1 cellular context compared by ENCODE assay signal in the genomic region with DNA sequence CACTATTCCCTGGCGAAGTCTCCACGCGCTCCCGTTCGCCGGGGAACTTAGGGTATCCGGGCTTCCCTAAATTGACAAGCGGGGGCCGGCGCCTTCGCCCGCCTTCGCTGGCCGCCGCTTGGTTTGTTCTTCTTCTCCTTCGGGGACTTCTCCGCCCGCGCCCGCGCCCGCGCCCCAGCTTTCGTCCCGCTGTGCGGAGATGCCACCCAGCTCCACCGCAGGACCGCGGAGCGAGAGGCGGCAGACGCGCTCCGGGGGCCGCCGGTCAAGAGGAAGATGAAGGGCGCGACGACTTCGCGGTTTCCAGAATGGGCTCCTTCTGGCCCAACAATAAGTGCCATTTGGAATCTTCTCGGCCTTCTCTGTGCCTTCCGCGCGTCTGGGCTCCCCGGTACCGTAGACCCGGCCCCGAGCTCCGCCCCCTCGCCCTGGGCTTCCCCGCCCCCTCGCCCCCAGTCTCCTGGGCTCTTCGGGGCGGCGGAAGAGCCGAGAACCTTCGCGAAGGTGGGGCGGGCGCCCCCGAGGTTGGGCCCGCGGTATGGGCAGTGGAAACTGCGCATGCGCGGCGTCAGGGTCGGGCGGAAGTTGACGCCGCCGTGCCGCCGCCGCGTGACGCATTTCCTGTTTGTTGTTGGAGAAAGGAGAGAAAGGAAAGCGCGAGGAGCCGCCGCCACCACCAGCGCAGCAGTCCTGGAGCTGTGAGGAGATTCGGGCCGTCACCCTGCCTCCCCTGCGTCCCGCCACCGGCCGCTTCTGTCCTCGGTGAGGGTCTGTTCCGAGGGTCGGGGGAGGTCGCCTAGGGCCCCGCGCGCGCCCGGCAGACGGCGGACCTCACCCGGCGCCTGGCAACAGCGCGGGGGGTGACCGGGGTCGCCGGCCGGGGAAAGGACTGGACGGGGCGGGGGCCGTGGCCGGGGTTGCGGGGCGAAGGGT.
A peak's percentile ranks its signal among the peaks of the same experiment; 100 is the strongest.
TF ChIP-seq lines count a peak whose summit lies in the region.

A gene (plus strand): TSS at position 622 of the 933 bp plus-strand sequence. CDS start 21,569 bp downstream, outside the sequence.

TF ChIP-seq in K562, 482 proteins besides CTCF, POLR2A, EP300 and RAD21 (continued from another document and continues in another):
- no peak for TF ChIP-seq ZNF311 (CRISPR knock-in tag; IDR thresholded peaks at IDR 0.05)
- TF ChIP-seq, protein P1, sequence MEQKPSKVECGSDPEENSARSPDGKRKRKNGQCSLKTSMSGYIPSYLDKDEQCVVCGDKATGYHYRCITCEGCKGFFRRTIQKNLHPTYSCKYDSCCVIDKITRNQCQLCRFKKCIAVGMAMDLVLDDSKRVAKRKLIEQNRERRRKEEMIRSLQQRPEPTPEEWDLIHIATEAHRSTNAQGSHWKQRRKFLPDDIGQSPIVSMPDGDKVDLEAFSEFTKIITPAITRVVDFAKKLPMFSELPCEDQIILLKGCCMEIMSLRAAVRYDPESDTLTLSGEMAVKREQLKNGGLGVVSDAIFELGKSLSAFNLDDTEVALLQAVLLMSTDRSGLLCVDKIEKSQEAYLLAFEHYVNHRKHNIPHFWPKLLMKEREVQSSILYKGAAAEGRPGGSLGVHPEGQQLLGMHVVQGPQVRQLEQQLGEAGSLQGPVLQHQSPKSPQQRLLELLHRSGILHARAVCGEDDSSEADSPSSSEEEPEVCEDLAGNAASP (IDR thresholded peaks at IDR 0.05) = no peak
- TF ChIP-seq TAF1 (IDR thresholded peaks at IDR 0.05; ENCODE audit: control insufficient read depth, extremely low read depth, insufficient read depth, low read length, severe bottlenecking) = peak; percentile 77
- TF ChIP-seq SRSF1 (IDR thresholded peaks at IDR 0.05; ENCODE audit: low read depth, low read length) = no peak
- no peak for TF ChIP-seq PTTG1 (tag; IDR thresholded peaks at IDR 0.05; ENCODE audit: low read depth)
- TF ChIP-seq, protein P2, sequence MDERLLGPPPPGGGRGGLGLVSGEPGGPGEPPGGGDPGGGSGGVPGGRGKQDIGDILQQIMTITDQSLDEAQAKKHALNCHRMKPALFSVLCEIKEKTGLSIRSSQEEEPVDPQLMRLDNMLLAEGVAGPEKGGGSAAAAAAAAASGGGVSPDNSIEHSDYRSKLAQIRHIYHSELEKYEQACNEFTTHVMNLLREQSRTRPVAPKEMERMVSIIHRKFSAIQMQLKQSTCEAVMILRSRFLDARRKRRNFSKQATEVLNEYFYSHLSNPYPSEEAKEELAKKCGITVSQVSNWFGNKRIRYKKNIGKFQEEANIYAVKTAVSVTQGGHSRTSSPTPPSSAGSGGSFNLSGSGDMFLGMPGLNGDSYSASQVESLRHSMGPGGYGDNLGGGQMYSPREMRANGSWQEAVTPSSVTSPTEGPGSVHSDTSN (CRISPR knock-in tag; IDR thresholded peaks at IDR 0.05; ENCODE audit: low read depth) = no peak
- TF ChIP-seq, protein P2 (tag; conservative IDR thresholded peaks at IDR 0.05; ENCODE audit: low read depth) = no peak
- TF ChIP-seq ZNF121 (CRISPR knock-in tag; conservative IDR thresholded peaks at IDR 0.05) = no peak
- TF ChIP-seq MAZ (CRISPR knock-in tag; conservative IDR thresholded peaks at IDR 0.05 in 1 of 2, IDR thresholded peaks at IDR 0.05 in 1 of 2) = peak; percentile 75 to 86
- TF ChIP-seq FUS (optimal IDR thresholded peaks at IDR 0.05; ENCODE audit: low read depth, low read length) = peak; percentile 14
- TF ChIP-seq, protein P3, sequence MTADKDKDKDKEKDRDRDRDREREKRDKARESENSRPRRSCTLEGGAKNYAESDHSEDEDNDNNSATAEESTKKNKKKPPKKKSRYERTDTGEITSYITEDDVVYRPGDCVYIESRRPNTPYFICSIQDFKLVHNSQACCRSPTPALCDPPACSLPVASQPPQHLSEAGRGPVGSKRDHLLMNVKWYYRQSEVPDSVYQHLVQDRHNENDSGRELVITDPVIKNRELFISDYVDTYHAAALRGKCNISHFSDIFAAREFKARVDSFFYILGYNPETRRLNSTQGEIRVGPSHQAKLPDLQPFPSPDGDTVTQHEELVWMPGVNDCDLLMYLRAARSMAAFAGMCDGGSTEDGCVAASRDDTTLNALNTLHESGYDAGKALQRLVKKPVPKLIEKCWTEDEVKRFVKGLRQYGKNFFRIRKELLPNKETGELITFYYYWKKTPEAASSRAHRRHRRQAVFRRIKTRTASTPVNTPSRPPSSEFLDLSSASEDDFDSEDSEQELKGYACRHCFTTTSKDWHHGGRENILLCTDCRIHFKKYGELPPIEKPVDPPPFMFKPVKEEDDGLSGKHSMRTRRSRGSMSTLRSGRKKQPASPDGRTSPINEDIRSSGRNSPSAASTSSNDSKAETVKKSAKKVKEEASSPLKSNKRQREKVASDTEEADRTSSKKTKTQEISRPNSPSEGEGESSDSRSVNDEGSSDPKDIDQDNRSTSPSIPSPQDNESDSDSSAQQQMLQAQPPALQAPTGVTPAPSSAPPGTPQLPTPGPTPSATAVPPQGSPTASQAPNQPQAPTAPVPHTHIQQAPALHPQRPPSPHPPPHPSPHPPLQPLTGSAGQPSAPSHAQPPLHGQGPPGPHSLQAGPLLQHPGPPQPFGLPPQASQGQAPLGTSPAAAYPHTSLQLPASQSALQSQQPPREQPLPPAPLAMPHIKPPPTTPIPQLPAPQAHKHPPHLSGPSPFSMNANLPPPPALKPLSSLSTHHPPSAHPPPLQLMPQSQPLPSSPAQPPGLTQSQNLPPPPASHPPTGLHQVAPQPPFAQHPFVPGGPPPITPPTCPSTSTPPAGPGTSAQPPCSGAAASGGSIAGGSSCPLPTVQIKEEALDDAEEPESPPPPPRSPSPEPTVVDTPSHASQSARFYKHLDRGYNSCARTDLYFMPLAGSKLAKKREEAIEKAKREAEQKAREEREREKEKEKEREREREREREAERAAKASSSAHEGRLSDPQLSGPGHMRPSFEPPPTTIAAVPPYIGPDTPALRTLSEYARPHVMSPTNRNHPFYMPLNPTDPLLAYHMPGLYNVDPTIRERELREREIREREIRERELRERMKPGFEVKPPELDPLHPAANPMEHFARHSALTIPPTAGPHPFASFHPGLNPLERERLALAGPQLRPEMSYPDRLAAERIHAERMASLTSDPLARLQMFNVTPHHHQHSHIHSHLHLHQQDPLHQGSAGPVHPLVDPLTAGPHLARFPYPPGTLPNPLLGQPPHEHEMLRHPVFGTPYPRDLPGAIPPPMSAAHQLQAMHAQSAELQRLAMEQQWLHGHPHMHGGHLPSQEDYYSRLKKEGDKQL (CRISPR knock-in tag; IDR thresholded peaks at IDR 0.05; ENCODE audit: borderline replicate concordance) = no peak
- TF ChIP-seq SLC30A9 (CRISPR knock-in tag; IDR thresholded peaks at IDR 0.05) = 0 out of 2 replicates have a peak, but pooled peaks have one; percentile 56
- no peak for TF ChIP-seq CREBBP (IDR thresholded peaks at IDR 0.05; ENCODE audit: low read depth, low read length)
- no peak for TF ChIP-seq WHSC1 (IDR thresholded peaks at IDR 0.05; ENCODE audit: low read length)
- no peak for TF ChIP-seq NEUROD1 (IDR thresholded peaks at IDR 0.05; ENCODE audit: borderline replicate concordance, low read depth, low read length, partially characterized antibody)
- peak; percentile 85 for TF ChIP-seq PCBP1 (IDR thresholded peaks at IDR 0.05; ENCODE audit: low read depth, low read length, poor library complexity, severe bottlenecking)
- no peak for TF ChIP-seq SNRNP70 (optimal IDR thresholded peaks at IDR 0.05; ENCODE audit: low read depth, low read length)
- TF ChIP-seq ZNF589 (CRISPR knock-in tag; IDR thresholded peaks at IDR 0.05; ENCODE audit: low read depth) = no peak
- TF ChIP-seq NFE2L1 (tag; IDR thresholded peaks at IDR 0.05; ENCODE audit: borderline replicate concordance, low read depth) = no peak
- TF ChIP-seq ZNF354B (CRISPR knock-in tag; IDR thresholded peaks at IDR 0.05) = no peak
- peak; percentile 85 to 86 for TF ChIP-seq FOXK2 (conservative IDR thresholded peaks at IDR 0.05 in 1 of 2, IDR thresholded peaks at IDR 0.05 in 1 of 2; ENCODE audit: low read depth in 2 of 2)
- TF ChIP-seq, protein P4, sequence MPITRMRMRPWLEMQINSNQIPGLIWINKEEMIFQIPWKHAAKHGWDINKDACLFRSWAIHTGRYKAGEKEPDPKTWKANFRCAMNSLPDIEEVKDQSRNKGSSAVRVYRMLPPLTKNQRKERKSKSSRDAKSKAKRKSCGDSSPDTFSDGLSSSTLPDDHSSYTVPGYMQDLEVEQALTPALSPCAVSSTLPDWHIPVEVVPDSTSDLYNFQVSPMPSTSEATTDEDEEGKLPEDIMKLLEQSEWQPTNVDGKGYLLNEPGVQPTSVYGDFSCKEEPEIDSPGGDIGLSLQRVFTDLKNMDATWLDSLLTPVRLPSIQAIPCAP (CRISPR knock-in tag; IDR thresholded peaks at IDR 0.05; ENCODE audit: borderline replicate concordance) = no peak
- TF ChIP-seq, protein P5, sequence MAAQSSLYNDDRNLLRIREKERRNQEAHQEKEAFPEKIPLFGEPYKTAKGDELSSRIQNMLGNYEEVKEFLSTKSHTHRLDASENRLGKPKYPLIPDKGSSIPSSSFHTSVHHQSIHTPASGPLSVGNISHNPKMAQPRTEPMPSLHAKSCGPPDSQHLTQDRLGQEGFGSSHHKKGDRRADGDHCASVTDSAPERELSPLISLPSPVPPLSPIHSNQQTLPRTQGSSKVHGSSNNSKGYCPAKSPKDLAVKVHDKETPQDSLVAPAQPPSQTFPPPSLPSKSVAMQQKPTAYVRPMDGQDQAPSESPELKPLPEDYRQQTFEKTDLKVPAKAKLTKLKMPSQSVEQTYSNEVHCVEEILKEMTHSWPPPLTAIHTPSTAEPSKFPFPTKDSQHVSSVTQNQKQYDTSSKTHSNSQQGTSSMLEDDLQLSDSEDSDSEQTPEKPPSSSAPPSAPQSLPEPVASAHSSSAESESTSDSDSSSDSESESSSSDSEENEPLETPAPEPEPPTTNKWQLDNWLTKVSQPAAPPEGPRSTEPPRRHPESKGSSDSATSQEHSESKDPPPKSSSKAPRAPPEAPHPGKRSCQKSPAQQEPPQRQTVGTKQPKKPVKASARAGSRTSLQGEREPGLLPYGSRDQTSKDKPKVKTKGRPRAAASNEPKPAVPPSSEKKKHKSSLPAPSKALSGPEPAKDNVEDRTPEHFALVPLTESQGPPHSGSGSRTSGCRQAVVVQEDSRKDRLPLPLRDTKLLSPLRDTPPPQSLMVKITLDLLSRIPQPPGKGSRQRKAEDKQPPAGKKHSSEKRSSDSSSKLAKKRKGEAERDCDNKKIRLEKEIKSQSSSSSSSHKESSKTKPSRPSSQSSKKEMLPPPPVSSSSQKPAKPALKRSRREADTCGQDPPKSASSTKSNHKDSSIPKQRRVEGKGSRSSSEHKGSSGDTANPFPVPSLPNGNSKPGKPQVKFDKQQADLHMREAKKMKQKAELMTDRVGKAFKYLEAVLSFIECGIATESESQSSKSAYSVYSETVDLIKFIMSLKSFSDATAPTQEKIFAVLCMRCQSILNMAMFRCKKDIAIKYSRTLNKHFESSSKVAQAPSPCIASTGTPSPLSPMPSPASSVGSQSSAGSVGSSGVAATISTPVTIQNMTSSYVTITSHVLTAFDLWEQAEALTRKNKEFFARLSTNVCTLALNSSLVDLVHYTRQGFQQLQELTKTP (IDR thresholded peaks at IDR 0.05; ENCODE audit: low read depth in 1 of 2, partially characterized antibody in 2 of 2) = no peak
- TF ChIP-seq, protein P6, sequence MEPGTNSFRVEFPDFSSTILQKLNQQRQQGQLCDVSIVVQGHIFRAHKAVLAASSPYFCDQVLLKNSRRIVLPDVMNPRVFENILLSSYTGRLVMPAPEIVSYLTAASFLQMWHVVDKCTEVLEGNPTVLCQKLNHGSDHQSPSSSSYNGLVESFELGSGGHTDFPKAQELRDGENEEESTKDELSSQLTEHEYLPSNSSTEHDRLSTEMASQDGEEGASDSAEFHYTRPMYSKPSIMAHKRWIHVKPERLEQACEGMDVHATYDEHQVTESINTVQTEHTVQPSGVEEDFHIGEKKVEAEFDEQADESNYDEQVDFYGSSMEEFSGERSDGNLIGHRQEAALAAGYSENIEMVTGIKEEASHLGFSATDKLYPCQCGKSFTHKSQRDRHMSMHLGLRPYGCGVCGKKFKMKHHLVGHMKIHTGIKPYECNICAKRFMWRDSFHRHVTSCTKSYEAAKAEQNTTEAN (CRISPR knock-in tag; IDR thresholded peaks at IDR 0.05) = no peak
- no peak for TF ChIP-seq GATAD2B (IDR thresholded peaks at IDR 0.05; ENCODE audit: borderline replicate concordance)
- TF ChIP-seq MAFF (IDR thresholded peaks at IDR 0.05; ENCODE audit: low read length) = no peak
- peak; percentile 27 for TF ChIP-seq ESRRA (IDR thresholded peaks at IDR 0.05; ENCODE audit: borderline replicate concordance, low read depth)
